Comparison of ENCODE assay signal across 26 cellular contexts in the genomic region with DNA sequence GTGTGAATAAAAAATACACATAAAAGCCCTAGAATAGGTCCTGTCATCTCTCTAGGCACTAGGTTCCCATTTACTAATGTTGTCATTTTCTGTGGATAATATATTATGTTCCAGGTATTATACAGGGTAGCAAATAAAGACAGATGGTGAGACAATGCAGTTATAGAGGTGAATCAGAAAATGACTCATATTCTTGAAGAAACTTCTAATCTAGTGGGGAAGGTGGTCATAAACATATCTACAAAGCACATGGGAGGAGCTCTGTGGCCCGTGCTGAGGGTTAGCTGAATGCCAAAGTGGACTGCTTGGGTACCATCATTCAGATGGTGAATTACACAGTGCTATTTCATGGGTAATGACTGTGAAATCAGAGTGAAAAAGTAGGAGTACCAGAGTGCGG.
"Had no signal": no experiment of that assay in that cellular context is flagged by ENCODE, and none has a peak within 500 bp of the region (broad histone marks: within the 10 kb centered on the region; RNA-seq: fewer than 3 reads in every experiment).

No MANE protein-coding gene starts in this region.

- ATAC-seq: activated CD4-positive, CD25-positive, alpha-beta regulatory T cell treated with anti-CD3 and anti-CD28 coated beads, Interleukin-2, amount 50 U/mL, for 24 hours; activated T-cell treated with anti-CD3 and anti-CD28 coated beads, Interleukin-2, amount 50 U/mL, for 72 hours; gastroesophageal sphincter; left colon; sciatic nerve; stimulated activated memory B cell treated with anti-CD40 and anti-IgM and Interleukin-4, amounts not matched to agents 10 μg/mL and 1 μg/mL and 100 μg/mL, for 72 hours had no signal

- H3K9me3 ChIP-seq: esophagus squamous epithelium, gastroesophageal sphincter, stomach, suprapubic skin, tibial nerve had no signal

- H3K27me3 ChIP-seq: esophagus squamous epithelium, gastroesophageal sphincter, stomach, suprapubic skin, tibial nerve had no signal

- H3K36me3 ChIP-seq: esophagus squamous epithelium, gastroesophageal sphincter, stomach, suprapubic skin, tibial nerve had no signal

- H3K27ac ChIP-seq: coronary artery, esophagus squamous epithelium, gastroesophageal sphincter, stomach, suprapubic skin, tibial nerve, VCaP had no signal

- H3K4me3 ChIP-seq: coronary artery, esophagus squamous epithelium, gastroesophageal sphincter, stomach, suprapubic skin, tibial nerve had no signal

- H3K4me1 ChIP-seq: esophagus squamous epithelium, gastroesophageal sphincter, suprapubic skin, tibial nerve had no signal

- DNase-seq: activated CD4-positive, alpha-beta memory T cell treated with anti-CD3 and anti-CD28 coated beads, Interleukin-2, amount 10 ng/mL, durations not matched to agents 7 days and 5 days; activated CD4-positive, alpha-beta T cell treated with anti-CD3 and anti-CD28 coated beads, Interleukin-2, amount 10 ng/mL, durations not matched to agents 24 days and 14 days; activated effector memory CD4-positive, alpha-beta T cell treated with Interleukin-2 at 50 U/mL for 16 hours; activated naive CD4-positive, alpha-beta T cell treated with anti-CD3 and anti-CD28 coated beads for 36 hours; activated naive CD8-positive, alpha-beta T cell treated with anti-CD3 and anti-CD28 coated beads, Interleukin-2, amount 10 ng/mL, durations not matched to agents 7 days and 5 days; activated T-cell treated with anti-CD3 and anti-CD28 coated beads, Interleukin-2, amount 50 U/mL, for 72 hours; amygdala; cerebellar nuclear complex; esophagus squamous epithelium; head of caudate nucleus; islet precursor cell; left colon; mesendoderm; naive B cell; occipital lobe; small intestine; stimulated activated CD4-positive, alpha-beta T cell treated with anti-CD3 and anti-CD28 coated beads, Interleukin-2, amount 100 ng/mL, for 24 hours; stomach had no signal
